ENCODE assay signal across 9 cellular contexts in genomic region chr6:42338573-42339218, GRCh38.
A peak's percentile ranks its signal among the peaks of the same experiment; 100 is the strongest.
DNase-seq lines count a peak whose midpoint lies in the region; ATAC-seq and TF ChIP-seq lines count a peak whose summit lies in the region.
"Had no signal": no experiment of that assay in that cellular context is flagged by ENCODE, and none has a peak within 500 bp of the region (broad histone marks: within the 10 kb centered on the region; RNA-seq: fewer than 3 reads in every experiment).

No MANE protein-coding gene starts in this region.

- no peaks in the 10 kb centered on the region for H3K27me3 Mint-ChIP-seq in T-helper 2 cell treated with Interferon-gamma antibody and Interleukin-4, amounts not matched to agents 5 μg/mL and 100 μg/mL, for 36 hours (ENCODE audit: low read depth)

- ATAC-seq in left cardiac atrium (peak; percentile 53 to 94), left ventricle myocardium superior (no peak), HG02798 (IDR thresholded peaks at IDR 0.05; ENCODE audit: poor library complexity, unreplicated experiment) (no peak)

- no peaks in the 10 kb centered on the region for H3K27me3 ChIP-seq in suprapubic skin

- 55% methylated on average over 9 of the region's 9 CpGs for WGBS in suprapubic skin

- no peaks in the 10 kb centered on the region for H3K4me1 ChIP-seq in suprapubic skin

- no peak for TF ChIP-seq EP300 in suprapubic skin (IDR thresholded peaks at IDR 0.05)

- no peak for DNase-seq in left cardiac atrium
- DNase-seq in left ventricle myocardium superior, result no peak
- peak; percentile 59 for DNase-seq in T-helper 2 cell treated with Interferon-gamma antibody and Interleukin-4, amounts not matched to agents 5 μg/mL and 100 μg/mL, for 36 hours (ENCODE audit: low spot score)
- DNase-seq in fibroblast of gingiva (ENCODE audit: low read depth), result peak; percentile 95
- DNase-seq in suprapubic skin (ENCODE audit: low spot score in 2 of 2), result no peak
- no peak for DNase-seq in activated gamma-delta T cell treated with Interleukin-2 at 50 U/mL for 16 hours
- DNase-seq in NCI-H774 (lab: John Stamatoyannopoulos, UW), result no peak
- DNase-seq: NCI-H1694 treated with DMSO at 0.1 percent for 48 hours had no signal

- peak overlapping the region; percentile 21 for H3K4me3 Mint-ChIP-seq in T-helper 2 cell treated with Interferon-gamma antibody and Interleukin-4, amounts not matched to agents 5 μg/mL and 100 μg/mL, for 36 hours

- H3K27ac ChIP-seq in suprapubic skin, result peak overlapping the region; percentile 32

- peak overlapping the region; percentile 65 for H3K27ac Mint-ChIP-seq in T-helper 2 cell treated with Interferon-gamma antibody and Interleukin-4, amounts not matched to agents 5 μg/mL and 100 μg/mL, for 36 hours

- no peak for TF ChIP-seq CTCF in suprapubic skin (IDR thresholded peaks at IDR 0.05)

- no peaks in the 10 kb centered on the region for H3K9me3 ChIP-seq in suprapubic skin

- H3K9me3 Mint-ChIP-seq in T-helper 2 cell treated with Interferon-gamma antibody and Interleukin-4, amounts not matched to agents 5 μg/mL and 100 μg/mL, for 36 hours, result no peaks in the 10 kb centered on the region

- H3K36me3 Mint-ChIP-seq in T-helper 2 cell treated with Interferon-gamma antibody and Interleukin-4, amounts not matched to agents 5 μg/mL and 100 μg/mL, for 36 hours (ENCODE audit: low read depth), result peaks cover 14% of the 10 kb centered on the region

- no peak overlapping the region for H3K4me3 ChIP-seq in suprapubic skin

- no peak for TF ChIP-seq POLR2A in suprapubic skin (IDR thresholded peaks at IDR 0.05)

- intact Hi-C loops in left cardiac atrium (cut with DNase I), result no loop called here
- intact Hi-C loops in left ventricle myocardium superior (cut with micrococcal nuclease), result no loop called here

- peaks cover 54% of the 10 kb centered on the region for H3K4me1 Mint-ChIP-seq in T-helper 2 cell treated with Interferon-gamma antibody and Interleukin-4, amounts not matched to agents 5 μg/mL and 100 μg/mL, for 36 hours (ENCODE audit: low read depth)

- H3K36me3 ChIP-seq in suprapubic skin, result no peaks in the 10 kb centered on the region

Comparison
In these comparisons a context has a peak if more than half of its experiments do, and no peak if none do; other contexts are left out.
1. ATAC-seq: peak in left cardiac atrium (2 of 2); none in left ventricle myocardium superior (single experiment) and HG02798 (single experiment).
2. DNase-seq: peak in T-helper 2 cell treated with Interferon-gamma antibody and Interleukin-4, amounts not matched to agents 5 μg/mL and 100 μg/mL, for 36 hours (single experiment) and fibroblast of gingiva (single experiment); none in left cardiac atrium (single experiment), left ventricle myocardium superior (single experiment), suprapubic skin (0 of 2), activated gamma-delta T cell treated with Interleukin-2 at 50 U/mL for 16 hours (single experiment) and NCI-H774 (single experiment).